Comparison of ENCODE assay signal across 8 cellular contexts in the genomic region with DNA sequence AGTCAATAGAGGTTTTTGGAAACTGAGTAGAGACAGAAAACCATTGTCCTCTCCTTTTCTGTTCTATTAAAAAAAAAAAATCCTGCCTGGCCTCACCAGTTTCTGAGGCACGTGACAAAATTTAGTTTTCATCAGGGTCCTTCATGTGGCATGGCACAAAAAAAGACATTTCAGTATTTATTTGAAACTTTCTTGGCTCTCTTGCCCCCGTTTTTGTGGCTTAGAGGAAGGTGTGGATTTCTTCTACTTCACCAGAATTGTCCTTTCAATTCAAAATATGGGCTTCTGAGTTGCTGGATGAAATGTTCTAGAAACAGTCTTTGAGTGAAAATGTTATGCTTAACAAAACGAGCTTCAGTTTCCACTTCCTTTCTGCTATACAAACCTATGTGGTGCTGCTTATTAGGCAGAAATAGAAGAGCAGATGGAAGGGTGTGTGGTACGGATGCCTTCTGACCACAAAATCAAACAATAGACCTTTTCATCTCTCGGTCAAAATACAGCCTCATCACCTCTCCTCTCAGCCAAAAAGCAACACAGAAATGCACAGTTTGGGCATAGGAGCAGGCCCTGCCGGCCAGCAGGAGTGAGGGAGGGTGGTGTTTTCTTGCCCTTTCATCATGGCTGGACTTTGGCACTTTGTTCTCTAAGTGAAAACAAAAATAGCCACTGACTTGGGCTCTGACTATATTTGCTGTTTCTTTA.
DNase-seq lines count a peak whose midpoint lies in the region; ATAC-seq and TF ChIP-seq lines count a peak whose summit lies in the region.

No MANE protein-coding gene starts in this region.

- peak overlapping the region; percentile 44 for H2AFZ ChIP-seq in mammary epithelial cell (ENCODE audit: low read depth, low read length)

- WGBS in mammary epithelial cell (ENCODE audit: low coverage, missing lambda C conversion rate), result 4% methylated on average over 6 of the region's 6 CpGs
- 32 to 48% (median 34%) methylated on average over 6 of the region's 6 CpGs for WGBS in stomach, 5 donors

- in situ Hi-C loops in mammary epithelial cell (cut with MboI; ENCODE audit: low sequenced_read_pairs in 2 of 2), result no loop called here

- dilution Hi-C loops in mammary epithelial cell (cut with HindIII; ENCODE audit: low sequenced_read_pairs), result no loop called here

- H3K27ac ChIP-seq in mammary epithelial cell (ENCODE audit: insufficient read depth, low read depth, low read length) (peak overlapping the region; percentile 43), stomach (peak overlapping the region; percentile 42 to 75 (median 61))

- TF ChIP-seq EP300 in stomach (IDR thresholded peaks at IDR 0.05), result no peak

- H3K4me1 ChIP-seq in mammary epithelial cell (ENCODE audit: insufficient read depth, low read length), result peaks cover 34% of the 10 kb centered on the region
- peaks cover 7 to 40% (median 32%) of the 10 kb centered on the region in 4 donors for H3K4me1 ChIP-seq in stomach

- H3K4me2 ChIP-seq in mammary epithelial cell (ENCODE audit: insufficient read depth, low read depth, low read length), result peak overlapping the region; percentile 52

- peaks cover 5% of the 10 kb centered on the region for H3K27me3 ChIP-seq in mammary epithelial cell (ENCODE audit: insufficient read depth, low read length)
- peaks cover 0 to 6% (median 0%) of the 10 kb centered on the region in 3 donors for H3K27me3 ChIP-seq in stomach

- BruUV-seq in mammary epithelial cell (replicated peaks; lab: Mats Ljungman, UMichigan), result no TSS peak

- no peaks in the 10 kb centered on the region for H3K79me2 ChIP-seq in mammary epithelial cell (ENCODE audit: insufficient read depth, low read length)

- no peaks in the 10 kb centered on the region for H3K36me3 ChIP-seq in mammary epithelial cell (ENCODE audit: insufficient read depth, low read length)
- no peaks in the 10 kb centered on the region for H3K36me3 ChIP-seq in stomach

- no peak overlapping the region for H3K9ac ChIP-seq in mammary epithelial cell (ENCODE audit: insufficient read depth, low read length)

- no peaks in the 10 kb centered on the region for H3K9me3 ChIP-seq in mammary epithelial cell (replicated peaks; ENCODE audit: insufficient read depth, low read length)
- H3K9me3 ChIP-seq in stomach, result no peaks in the 10 kb centered on the region

- peak; percentile 26 for ATAC-seq in HG03097 (IDR thresholded peaks at IDR 0.05; ENCODE audit: low FRiP score, unreplicated experiment)
- ATAC-seq in GM18520 (IDR thresholded peaks at IDR 0.05; ENCODE audit: unreplicated experiment), result no peak

- TF ChIP-seq POLR2A in stomach (IDR thresholded peaks at IDR 0.05), result no peak

- no peaks in the 10 kb centered on the region for H4K20me1 ChIP-seq in mammary epithelial cell (ENCODE audit: insufficient read depth, low read length)

- CTCF ChIA-PET in mammary epithelial cell (lab: Charles Lee; ENCODE audit: low non-redundant PET), result no interaction called here

- H3K4me3 ChIP-seq in mammary epithelial cell (replicated peaks in 1 of 3; ENCODE audit: insufficient read depth in 1 of 3, low read depth in 2 of 3, low read length in 3 of 3) (no peak overlapping the region), stomach (no peak overlapping the region)

- DNase-seq in NCI-H748 (lab: John Stamatoyannopoulos, UW; ENCODE audit: unreplicated experiment), result peak; percentile 6
- DNase-seq in NCI-H748 treated with DMSO at 0.1 percent for 48 hours (lab: John Stamatoyannopoulos, UW), result no peak
- peak; percentile 74 for DNase-seq in mammary epithelial cell
- DNase-seq in stomach, result no peak
- no peak for DNase-seq in SHP77 (lab: John Stamatoyannopoulos, UW)
- DNase-seq in NCI-H526 treated with DMSO at 0.1 percent for 48 hours (lab: John Stamatoyannopoulos, UW), result no peak

- intact Hi-C loops in mammary epithelial cell (cut with micrococcal nuclease) (no loop called here), stomach (cut with DNase I; ENCODE audit: low total_unique reads) (no loop called here)

- TF ChIP-seq CTCF in mammary epithelial cell (conservative IDR thresholded peaks at IDR 0.05 in 1 of 2, IDR thresholded peaks at IDR 0.05 in 1 of 2; ENCODE audit: extremely low read depth in 1 of 2, insufficient read depth in 1 of 2, low read depth in 1 of 2, low read length in 2 of 2), result no peak
- TF ChIP-seq CTCF in stomach (IDR thresholded peaks at IDR 0.05), result no peak

Comparison
In these comparisons a context has a peak if more than half of its experiments do, and no peak if none do; other contexts are left out.
1. DNase-seq: peak in NCI-H748 (single experiment) and mammary epithelial cell (single experiment); none in NCI-H748 treated with DMSO at 0.1 percent for 48 hours (single experiment), stomach (single experiment), SHP77 (0 of 2) and NCI-H526 treated with DMSO at 0.1 percent for 48 hours (single experiment).